Comparison of ENCODE assay signal across 11 cellular contexts in genomic region chr11:34075178-34075820, GRCh38. TPM values are rescaled to one million over a fixed set of nuclear protein-coding genes. Genes with fewer than 3 reads are reported as not detected.
DNase-seq lines count a peak whose midpoint lies in the region; ATAC-seq and TF ChIP-seq lines count a peak whose summit lies in the region.
"Had no signal": no experiment of that assay in that cellular context is flagged by ENCODE, and none has a peak within 500 bp of the region (broad histone marks: within the 10 kb centered on the region; RNA-seq: fewer than 3 reads in every experiment).

No MANE protein-coding gene starts in this region.

- H3K36me3 Mint-ChIP-seq in CD4-positive, alpha-beta memory T cell: peaks cover 45 to 77% of the 10 kb centered on the region in 2 donors

- H3K4me3 ChIP-seq in CD4-positive, alpha-beta memory T cell (ENCODE audit: low read length in 2 of 2): no peak overlapping the region
- H3K4me3 ChIP-seq in brain microvascular endothelial cell (ENCODE audit: low read depth, low read length): no peak overlapping the region
- H3K4me3 ChIP-seq in mucosa of descending colon: no peak overlapping the region

- H3K9me3 Mint-ChIP-seq in CD4-positive, alpha-beta memory T cell: no peaks in the 10 kb centered on the region

- peaks cover 33% of the 10 kb centered on the region for H3K4me1 ChIP-seq in CD4-positive, alpha-beta memory T cell (ENCODE audit: insufficient read depth, low read length)
- H3K4me1 ChIP-seq in mucosa of descending colon (ENCODE audit: low read depth): peaks cover 15% of the 10 kb centered on the region

- CTCF ChIA-PET in CD4-positive, alpha-beta memory T cell (lab: Charles Lee; ENCODE audit: partially characterized antibody): interaction anchor here (1.1 to 1.3 kb wide), 3 partner anchors 8 to 80 kb away, joined by 3 to 8 read pairs (median 3); no protein-coding TSS in a partner anchor

- H3K9me3 ChIP-seq in CD4-positive, alpha-beta memory T cell (ENCODE audit: control insufficient read depth in 1 of 2, low read length in 2 of 2): no peaks in the 10 kb centered on the region
- H3K9me3 ChIP-seq in mucosa of descending colon: no peaks in the 10 kb centered on the region

- peak overlapping the region in 1 of 8 donors; percentile 54 for H3K4me3 Mint-ChIP-seq in CD4-positive, alpha-beta memory T cell

- no peak overlapping the region for H3K27ac ChIP-seq in CD4-positive, alpha-beta memory T cell (ENCODE audit: low read depth, low read length)
- peak overlapping the region; percentile 23 for H3K27ac ChIP-seq in brain microvascular endothelial cell

- H3K36me3 ChIP-seq in CD4-positive, alpha-beta memory T cell (ENCODE audit: insufficient read depth, low read length): peaks cover 57% of the 10 kb centered on the region
- H3K36me3 ChIP-seq in brain microvascular endothelial cell (replicated peaks) (peaks cover 57% of the 10 kb centered on the region), mucosa of descending colon (ENCODE audit: low read depth) (peaks cover 25% of the 10 kb centered on the region)

- H3K4me1 Mint-ChIP-seq in CD4-positive, alpha-beta memory T cell: peaks cover 21 to 54% (median 37%) of the 10 kb centered on the region in 4 donors

- intact Hi-C loops in CD4-positive, alpha-beta memory T cell (cut with micrococcal nuclease): loop anchor here (2.0 kb wide), 1 partner anchor 18 kb away; no protein-coding TSS in a partner anchor
- intact Hi-C loops in mucosa of descending colon (cut with DNase I, micrococcal nuclease): no loop called here

- no peak for DNase-seq in CD4-positive, alpha-beta memory T cell
- DNase-seq in MV-4-11 (lab: John Stamatoyannopoulos, UW): peak; percentile 13
- peak; percentile 52 for DNase-seq in brain microvascular endothelial cell
- no peak for DNase-seq in mucosa of descending colon
- DNase-seq in superior temporal gyrus (ENCODE audit: extremely low spot score): no peak
- DNase-seq: GDM1, hippocampal formation, T-helper 9 cell had no signal

- no peaks in the 10 kb centered on the region for H3K27me3 Mint-ChIP-seq in CD4-positive, alpha-beta memory T cell

- POLR2A ChIA-PET in CD4-positive, alpha-beta memory T cell (lab: Charles Lee; ENCODE audit: partially characterized antibody): interaction anchor here (0.8 to 1.8 kb wide), 5 partner anchors 10 to 30 kb away, joined by 3 to 9 read pairs (median 7); partner anchors contain the start of genes CAPRIN1 and NAT10

- peak; percentile 70 for ATAC-seq in mucosa of descending colon
- ATAC-seq in HG03565 (IDR thresholded peaks at IDR 0.05; ENCODE audit: unreplicated experiment): no peak
- ATAC-seq in HG03159 (IDR thresholded peaks at IDR 0.05; ENCODE audit: unreplicated experiment): no peak
- no peak for ATAC-seq in GM18517 (IDR thresholded peaks at IDR 0.05; ENCODE audit: unreplicated experiment)

- in situ Hi-C loops in brain microvascular endothelial cell (cut with HindIII; ENCODE audit: low pct_ligation_motif_present, low sequenced_read_pairs): no loop called here

- peak overlapping the region in 6 of 7 donors; percentile 1 to 68 (median 43) for H3K27ac Mint-ChIP-seq in CD4-positive, alpha-beta memory T cell

- H3K27me3 ChIP-seq in CD4-positive, alpha-beta memory T cell (ENCODE audit: insufficient read depth, low read length): no peaks in the 10 kb centered on the region
- H3K27me3 ChIP-seq in brain microvascular endothelial cell (replicated peaks): no peaks in the 10 kb centered on the region

- TF ChIP-seq CTCF in brain microvascular endothelial cell (IDR thresholded peaks at IDR 0.05; ENCODE audit: low read depth, low read length, missing control alignments) (no peak), mucosa of descending colon (IDR thresholded peaks at IDR 0.05) (no peak)

RNA-seq across cellular contexts. Expression of gene CAPRIN1, which starts 23.8 kb away (rescaled TPM):
- 100 to 1,000 TPM; 160 to 176 TPM for total RNA-seq in CD4-positive, alpha-beta memory T cell
- 10 to 100 TPM; 43.3 to 97.1 TPM for polyA plus RNA-seq in CD4-positive, alpha-beta memory T cell
- total RNA-seq in mucosa of descending colon: 100 to 1,000 TPM; 157 to 175 (median 172) TPM

RNA-seq across cellular contexts. Expression of gene NAT10, which starts 30.1 kb away (rescaled TPM):
- total RNA-seq in CD4-positive, alpha-beta memory T cell: 10 to 100 TPM; 73.6 to 81.5 TPM
- 10 to 100 TPM; 28.0 to 49.3 TPM for polyA plus RNA-seq in CD4-positive, alpha-beta memory T cell
- 10 to 100 TPM; 29.6 to 34.4 (median 30.7) TPM for total RNA-seq in mucosa of descending colon

Comparison
In these comparisons a context has a peak if more than half of its experiments do, and no peak if none do; other contexts are left out.
1. DNase-seq: peak in MV-4-11 (single experiment) and brain microvascular endothelial cell (single experiment); none in CD4-positive, alpha-beta memory T cell (0 of 5), mucosa of descending colon (0 of 3) and superior temporal gyrus (single experiment).